In genomic region chr10:127757033-127757432, GRCh38 we compare ENCODE assay signal across 35 cellular contexts. TPM values are rescaled to one million over a fixed set of nuclear protein-coding genes. Genes with fewer than 3 reads are reported as not detected.
DNase-seq lines count a peak whose midpoint lies in the region; TF ChIP-seq lines count a peak whose summit lies in the region.
"Had no signal": no experiment of that assay in that cellular context is flagged by ENCODE, and none has a peak within 500 bp of the region (broad histone marks: within the 10 kb centered on the region; RNA-seq: fewer than 3 reads in every experiment).

No MANE protein-coding gene starts in this region.

- no peaks in the 10 kb centered on the region for H3K9me3 ChIP-seq in H9 (ENCODE audit: control insufficient read depth, low read depth, low read length)
- H3K9me3 ChIP-seq in OCI-LY7 (ENCODE audit: low read length), result no peaks in the 10 kb centered on the region
- no peaks in the 10 kb centered on the region for H3K9me3 ChIP-seq in neural progenitor cell (ENCODE audit: low read depth)
- no peaks in the 10 kb centered on the region for H3K9me3 ChIP-seq in mesenchymal stem cell (ENCODE audit: control insufficient read depth, low read length)
- H3K9me3 ChIP-seq in uterus, result no peaks in the 10 kb centered on the region
- H3K9me3 ChIP-seq: adrenal gland, mucosa of descending colon, tibial nerve had no signal

- H2BK15ac ChIP-seq in H9 (ENCODE audit: low read depth, low read length) (no peak overlapping the region), mesenchymal stem cell (ENCODE audit: low read depth, poor library complexity, severe bottlenecking) (no peak overlapping the region)

- H2BK5ac ChIP-seq in H9 (ENCODE audit: insufficient read length, low read length) (no peak overlapping the region), mesenchymal stem cell (ENCODE audit: low read depth, low read length, poor library complexity, severe bottlenecking) (no peak overlapping the region)

- H3K4me3 Mint-ChIP-seq in H9, result no peak overlapping the region
- no peak overlapping the region for H3K4me3 Mint-ChIP-seq in neural progenitor cell
- H3K4me3 Mint-ChIP-seq: activated CD8-positive, alpha-beta T cell treated with anti-CD3 and anti-CD28 coated beads for 36 hours; activated naive CD4-positive, alpha-beta T cell treated with anti-CD3 and anti-CD28 coated beads, Interleukin-2, amount 10 ng/mL, durations not matched to agents 7 days and 5 days; central memory CD8-positive, alpha-beta T cell; natural killer cell treated with Interleukin-12 subunit alpha and Interleukin-12 subunit beta and Interleukin-15 and Interleukin-18, amount 100 ng/mL, for 72 hours; stimulated activated effector memory CD8-positive, alpha-beta T cell treated with anti-CD3 and anti-CD28 coated beads, Interleukin-12 subunit alpha, Interleukin-12 subunit beta, amount 100 ng/mL, for 72 hours; T-helper 17 cell had no signal

- H3K4me1 Mint-ChIP-seq in H9, result peaks cover 13 to 20% of the 10 kb centered on the region in 2 experiments
- H3K4me1 Mint-ChIP-seq in neural progenitor cell, result no peaks in the 10 kb centered on the region
- H3K4me1 Mint-ChIP-seq: activated naive CD4-positive, alpha-beta T cell treated with anti-CD3 and anti-CD28 coated beads, Interleukin-2, amount 10 ng/mL, durations not matched to agents 7 days and 5 days; central memory CD8-positive, alpha-beta T cell; stimulated activated effector memory CD8-positive, alpha-beta T cell treated with anti-CD3 and anti-CD28 coated beads, Interleukin-12 subunit alpha, Interleukin-12 subunit beta, amount 100 ng/mL, for 72 hours; T-helper 17 cell had no signal

- intact Hi-C loops in OCI-LY7 (cut with micrococcal nuclease; ENCODE audit: unreplicated experiment) (no loop called here), uterus (cut with DNase I; ENCODE audit: low total_unique reads) (no loop called here)

- H3K27ac Mint-ChIP-seq in H9, result no peak overlapping the region
- no peak overlapping the region for H3K27ac Mint-ChIP-seq in neural progenitor cell
- H3K27ac Mint-ChIP-seq: activated CD8-positive, alpha-beta T cell treated with anti-CD3 and anti-CD28 coated beads for 36 hours; activated naive CD4-positive, alpha-beta T cell treated with anti-CD3 and anti-CD28 coated beads, Interleukin-2, amount 10 ng/mL, durations not matched to agents 7 days and 5 days; natural killer cell treated with Interleukin-12 subunit alpha and Interleukin-12 subunit beta and Interleukin-15 and Interleukin-18, amount 100 ng/mL, for 72 hours; stimulated activated effector memory CD8-positive, alpha-beta T cell treated with anti-CD3 and anti-CD28 coated beads, Interleukin-12 subunit alpha, Interleukin-12 subunit beta, amount 100 ng/mL, for 72 hours; T-helper 17 cell had no signal

- H2BK120ac ChIP-seq in H9 (ENCODE audit: low read depth, low read length, poor library complexity, severe bottlenecking) (no peak overlapping the region), mesenchymal stem cell (ENCODE audit: low read depth, low read length) (no peak overlapping the region)

- peak; percentile 18 for TF ChIP-seq CTCF in GM12865 (IDR thresholded peaks at IDR 0.05; ENCODE audit: insufficient read depth, low read depth, low read length, missing control alignments)
- peak; percentile 59 for TF ChIP-seq CTCF in H9 (conservative IDR thresholded peaks at IDR 0.05)
- TF ChIP-seq CTCF in OCI-LY7 (conservative IDR thresholded peaks at IDR 0.05; ENCODE audit: low read length), result peak; percentile 34; the same call in 1 of the 2 replicates
- TF ChIP-seq CTCF in neural progenitor cell (IDR thresholded peaks at IDR 0.05), result peak; percentile 32
- no peak for TF ChIP-seq CTCF in uterus (IDR thresholded peaks at IDR 0.05)

- H3K4me1 ChIP-seq in H9 (ENCODE audit: insufficient read depth, low read length), result no peaks in the 10 kb centered on the region
- no peaks in the 10 kb centered on the region for H3K4me1 ChIP-seq in OCI-LY7 (ENCODE audit: insufficient read depth, low read length, poor library complexity, severe bottlenecking)
- H3K4me1 ChIP-seq in neural progenitor cell, result peaks cover 8% of the 10 kb centered on the region
- no peaks in the 10 kb centered on the region for H3K4me1 ChIP-seq in mesenchymal stem cell (ENCODE audit: control insufficient read depth, insufficient read depth, low read depth, low read length)
- H3K4me1 ChIP-seq in uterus, result no peaks in the 10 kb centered on the region
- H3K4me1 ChIP-seq: adrenal gland, tibial nerve had no signal

- no peak overlapping the region for H3K23ac ChIP-seq in H9 (ENCODE audit: insufficient read length, low read depth, low read length)
- no peak overlapping the region for H3K23ac ChIP-seq in mesenchymal stem cell (ENCODE audit: low read length in 2 of 2)

- H3K4ac ChIP-seq in H9 (ENCODE audit: low read depth, low read length) (no peak overlapping the region), mesenchymal stem cell (ENCODE audit: low read depth in 1 of 2, low read length in 2 of 2) (no peak overlapping the region)

- H3K27me3 ChIP-seq in H9 (ENCODE audit: insufficient read depth, low read length) (no peaks in the 10 kb centered on the region), neural progenitor cell (no peaks in the 10 kb centered on the region), mesenchymal stem cell (ENCODE audit: control insufficient read depth in 1 of 2, insufficient read depth in 1 of 2, low read length in 2 of 2) (no peaks in the 10 kb centered on the region), uterus (no peaks in the 10 kb centered on the region)
- H3K27me3 ChIP-seq: adrenal gland, tibial nerve had no signal

- H2BK20ac ChIP-seq in H9 (ENCODE audit: low read depth, low read length, poor library complexity, severe bottlenecking), result no peak overlapping the region

- no peaks in the 10 kb centered on the region for H3K23me2 ChIP-seq in H9 (ENCODE audit: insufficient read length, low read depth, low read length, poor library complexity, severe bottlenecking)

- H3K4me2 ChIP-seq in H9 (ENCODE audit: insufficient read depth, insufficient read length, low read length), result no peak overlapping the region
- no peak overlapping the region for H3K4me2 ChIP-seq in OCI-LY7 (ENCODE audit: low read length)
- no peak overlapping the region for H3K4me2 ChIP-seq in neural progenitor cell
- no peak overlapping the region for H3K4me2 ChIP-seq in mesenchymal stem cell (ENCODE audit: low read length, poor library complexity, severe bottlenecking)

- H4K91ac ChIP-seq in H9 (ENCODE audit: insufficient read length, low read depth, low read length) (no peak overlapping the region), mesenchymal stem cell (ENCODE audit: low read length) (no peak overlapping the region)

- WGBS in H9 (ENCODE audit: extremely low coverage, insufficient read length, low lambda C conversion rate), result no CpG with 5 or more reads among the region's 7 CpGs
- 74% methylated on average over 7 of the region's 7 CpGs for WGBS in mesenchymal stem cell

- peaks cover 9% of the 10 kb centered on the region for H3K27me3 Mint-ChIP-seq in H9 (ENCODE audit: low read depth)
- peaks cover 2% of the 10 kb centered on the region for H3K27me3 Mint-ChIP-seq in neural progenitor cell (ENCODE audit: insufficient read depth, low read depth)
- H3K27me3 Mint-ChIP-seq: activated naive CD4-positive, alpha-beta T cell treated with anti-CD3 and anti-CD28 coated beads, Interleukin-2, amount 10 ng/mL, durations not matched to agents 7 days and 5 days had no signal

- H4K8ac ChIP-seq in H9 (replicated peaks; ENCODE audit: insufficient read length, low read depth, low read length) (no peak overlapping the region), mesenchymal stem cell (ENCODE audit: low read length) (no peak overlapping the region)

- H3K79me1 ChIP-seq in H9 (ENCODE audit: insufficient read depth, low read depth, low read length, poor library complexity, severe bottlenecking) (no peaks in the 10 kb centered on the region), mesenchymal stem cell (replicated peaks; ENCODE audit: low read length, poor library complexity, severe bottlenecking) (no peaks in the 10 kb centered on the region)

- TF ChIP-seq POLR2A in uterus (IDR thresholded peaks at IDR 0.05), result no peak

- no peak overlapping the region for H3K56ac ChIP-seq in H9 (ENCODE audit: insufficient read length, low read depth, low read length)

- H3K79me2 ChIP-seq in H9 (ENCODE audit: insufficient read depth, low read length) (no peaks in the 10 kb centered on the region), OCI-LY7 (ENCODE audit: insufficient read depth, low read depth, low read length) (no peaks in the 10 kb centered on the region), neural progenitor cell (ENCODE audit: low read depth) (no peaks in the 10 kb centered on the region)

- H3K9ac ChIP-seq in H9 (ENCODE audit: extremely low read depth, insufficient read length, low read length) (no peak overlapping the region), neural progenitor cell (no peak overlapping the region), mesenchymal stem cell (ENCODE audit: low read length) (no peak overlapping the region)

- H4K20me1 ChIP-seq in H9 (ENCODE audit: control insufficient read depth, insufficient read depth, insufficient read length) (no peaks in the 10 kb centered on the region), OCI-LY7 (ENCODE audit: insufficient read depth, low read length) (no peaks in the 10 kb centered on the region), neural progenitor cell (ENCODE audit: low read depth) (no peaks in the 10 kb centered on the region)

- POLR2A ChIA-PET in OCI-LY7 (lab: Charles Lee), result no interaction called here

- no peaks in the 10 kb centered on the region for H3K9me2 ChIP-seq in OCI-LY7 (ENCODE audit: insufficient read depth, low read length)

- H3K36me3 Mint-ChIP-seq in H9 (ENCODE audit: insufficient read depth in 1 of 3, low read depth in 3 of 3) (no peaks in the 10 kb centered on the region), neural progenitor cell (no peaks in the 10 kb centered on the region)
- H3K36me3 Mint-ChIP-seq: activated naive CD4-positive, alpha-beta T cell treated with anti-CD3 and anti-CD28 coated beads, Interleukin-2, amount 10 ng/mL, durations not matched to agents 7 days and 5 days; natural killer cell treated with Interleukin-12 subunit alpha and Interleukin-12 subunit beta and Interleukin-15 and Interleukin-18, amount 100 ng/mL, for 72 hours; stimulated activated effector memory CD8-positive, alpha-beta T cell treated with anti-CD3 and anti-CD28 coated beads, Interleukin-12 subunit alpha, Interleukin-12 subunit beta, amount 100 ng/mL, for 72 hours had no signal

- DNase-seq in GM12865 (ENCODE audit: low read depth) (peak; percentile 22), H9 (no peak), OCI-LY7 (ENCODE audit: low spot score) (no peak), neural progenitor cell (ENCODE audit: low spot score) (no peak), mesenchymal stem cell (no peak), uterus (no peak)
- DNase-seq in stimulated activated CD4-positive, alpha-beta T cell treated with anti-CD3 and anti-CD28 coated beads, Interleukin-4, amount 100 ng/mL, for 24 hours, result no peak
- DNase-seq: activated CD4-positive, alpha-beta T cell treated with anti-CD3 and anti-CD28 coated beads for 1 hour; activated CD8-positive, alpha-beta memory T cell treated with anti-CD3 and anti-CD28 coated beads, Interleukin-2, amount 50 U/mL, for 48 hours; activated CD8-positive, alpha-beta T cell treated with anti-CD3 and anti-CD28 coated beads for 36 hours; activated naive CD4-positive, alpha-beta T cell treated with anti-CD3 and anti-CD28 coated beads, Interleukin-2, amount 10 ng/mL, durations not matched to agents 7 days and 5 days; adrenal gland; COR-L47; DMS79; GDM1; hippocampal formation; mucosa of descending colon; NCI-H1092 treated with DMSO at 0.1 percent for 48 hours; NCI-H1694 treated with DMSO at 0.1 percent for 48 hours; NCI-H446 treated with DMSO at 0.1 percent for 48 hours; NK-92 treated with Interleukin-12 subunit alpha and Interleukin-12 subunit beta, amount 100 ng/mL, for 24 hours; stimulated activated CD4-positive, alpha-beta T cell treated with anti-CD3 and anti-CD28 coated beads, Interleukin-4, amount 100 ng/mL, for 4 hours; T-helper 17 cell had no signal

- H3K18ac ChIP-seq in H9 (ENCODE audit: insufficient read length, low read depth, low read length), result no peak overlapping the region
- H3K18ac ChIP-seq in mesenchymal stem cell (ENCODE audit: low read depth in 1 of 2, low read length in 2 of 2), result no peak overlapping the region

- no peak overlapping the region for H4K5ac ChIP-seq in H9 (ENCODE audit: insufficient read length, low read depth, low read length)

- BruUV-seq in OCI-LY7 (replicated peaks; lab: Mats Ljungman, UMichigan), result no TSS peak

- no peak overlapping the region for H3K27ac ChIP-seq in H9 (ENCODE audit: insufficient read length, low read depth, low read length)
- H3K27ac ChIP-seq in OCI-LY7 (ENCODE audit: low read depth, low read length, poor library complexity, severe bottlenecking), result no peak overlapping the region
- no peak overlapping the region for H3K27ac ChIP-seq in neural progenitor cell
- H3K27ac ChIP-seq in mesenchymal stem cell (ENCODE audit: low read length, poor library complexity, severe bottlenecking), result no peak overlapping the region
- H3K27ac ChIP-seq in uterus, result no peak overlapping the region
- H3K27ac ChIP-seq: adrenal gland, C4-2B, tibial nerve had no signal

- H2AFZ ChIP-seq in H9 (ENCODE audit: low read length), result no peak overlapping the region
- no peak overlapping the region for H2AFZ ChIP-seq in OCI-LY7 (ENCODE audit: low read length)
- no peak overlapping the region for H2AFZ ChIP-seq in neural progenitor cell (replicated peaks)
- no peak overlapping the region for H2AFZ ChIP-seq in mesenchymal stem cell (ENCODE audit: low read depth, low read length)

- H2BK12ac ChIP-seq in H9 (ENCODE audit: insufficient read length, low read depth, low read length) (no peak overlapping the region), mesenchymal stem cell (ENCODE audit: low read length in 2 of 2) (no peak overlapping the region)

- H3F3A ChIP-seq in neural progenitor cell (ENCODE audit: low read depth), result no peaks in the 10 kb centered on the region

- no peak overlapping the region for H3K14ac ChIP-seq in H9 (ENCODE audit: insufficient read depth, low read length)
- H3K14ac ChIP-seq in mesenchymal stem cell (ENCODE audit: low read length in 2 of 2), result no peak overlapping the region

- CTCF ChIA-PET in OCI-LY7 (lab: Charles Lee; ENCODE audit: unreplicated experiment), result interaction anchor here (1.0 kb wide), 1 partner anchor 290 kb away, joined by 4 read pairs; no protein-coding TSS in a partner anchor

- H3T11ph ChIP-seq in H9 (ENCODE audit: low read length), result no peak overlapping the region

- no peaks in the 10 kb centered on the region; a peak in 1 of 5 replicates for H3K9me3 Mint-ChIP-seq in H9
- H3K9me3 Mint-ChIP-seq in neural progenitor cell, result no peaks in the 10 kb centered on the region
- H3K9me3 Mint-ChIP-seq: activated CD8-positive, alpha-beta T cell treated with anti-CD3 and anti-CD28 coated beads for 36 hours; activated naive CD4-positive, alpha-beta T cell treated with anti-CD3 and anti-CD28 coated beads, Interleukin-2, amount 10 ng/mL, durations not matched to agents 7 days and 5 days; central memory CD8-positive, alpha-beta T cell; natural killer cell treated with Interleukin-12 subunit alpha and Interleukin-12 subunit beta and Interleukin-15 and Interleukin-18, amount 100 ng/mL, for 72 hours; stimulated activated effector memory CD8-positive, alpha-beta T cell treated with anti-CD3 and anti-CD28 coated beads, Interleukin-12 subunit alpha, Interleukin-12 subunit beta, amount 100 ng/mL, for 72 hours had no signal

- H3K4me3 ChIP-seq in GM12865 (ENCODE audit: low read depth, low read length) (no peak overlapping the region), OCI-LY7 (ENCODE audit: low read depth, low read length, poor library complexity, severe bottlenecking) (no peak overlapping the region), neural progenitor cell (no peak overlapping the region), mesenchymal stem cell (ENCODE audit: insufficient read depth in 1 of 2, low read depth in 1 of 2, low read length in 2 of 2) (no peak overlapping the region), uterus (no peak overlapping the region)
- H3K4me3 ChIP-seq: adrenal gland, GM12878, mucosa of descending colon, tibial nerve had no signal

- no peaks in the 10 kb centered on the region for H3K36me3 ChIP-seq in OCI-LY7 (ENCODE audit: insufficient read depth, low read length)
- no peaks in the 10 kb centered on the region for H3K36me3 ChIP-seq in neural progenitor cell
- no peaks in the 10 kb centered on the region for H3K36me3 ChIP-seq in mesenchymal stem cell (ENCODE audit: control insufficient read depth in 1 of 2, insufficient read depth in 2 of 2, low read depth in 1 of 2, low read length in 2 of 2)
- H3K36me3 ChIP-seq in uterus, result no peaks in the 10 kb centered on the region
- H3K36me3 ChIP-seq: adrenal gland, tibial nerve had no signal

- no peak overlapping the region for H2AK5ac ChIP-seq in H9 (ENCODE audit: insufficient read length, low read length)
- no peak overlapping the region for H2AK5ac ChIP-seq in mesenchymal stem cell (ENCODE audit: low read length, severe bottlenecking)

RNA-seq across cellular contexts. Expression of gene FOXI2, which starts 20.0 kb away (rescaled TPM):
- total RNA-seq in H9 (2021) (0.29 and 0.42 TPM in 2 replicates), OCI-LY7 (2022) (not detected in 2 replicates), neural progenitor cell (ENCODE audit: low replicate concordance) (not detected in 2 replicates), uterus (1 to 10 TPM in 1 of 4 donors, under 1 TPM in 1, not detected in 2; 0.14 to 1.3 TPM)
- total RNA-seq in OCI-LY7 (2014; rRNA removed; shearing (Covaris generic)), result not detected in 2 replicates
- polyA plus RNA-seq in mesenchymal stem cell (2013, experiment 1 of 2), result not detected
- not detected for polyA plus RNA-seq in mesenchymal stem cell (2013, experiment 2 of 2)
- total RNA-seq: activated CD8-positive, alpha-beta T cell treated with anti-CD3 and anti-CD28 coated beads for 36 hours; adrenal gland; dermis microvascular lymphatic vessel endothelial cell; GM12878; LHCN-M2; lung microvascular endothelial cell; natural killer cell treated with Interleukin-12 subunit alpha and Interleukin-12 subunit beta and Interleukin-15 and Interleukin-18, amount 100 ng/mL, for 72 hours; omental fat pad; pulmonary artery endothelial cell; Right ventricle myocardium inferior; T-helper 17 cell had no signal
- polyA plus RNA-seq: GM12878 had no signal

Comparison
In these comparisons a context has a peak if more than half of its experiments do, and no peak if none do; other contexts are left out.
1. CTCF ChIP-seq: peak in GM12865 (single experiment), H9 (single experiment), OCI-LY7 (single experiment) and neural progenitor cell (single experiment); none in uterus (0 of 4).